Comparison of ENCODE assay signal across 24 cellular contexts in genomic region chr6:114144887-114145851, GRCh38.
DNase-seq lines count a peak whose midpoint lies in the region; ATAC-seq, FAIRE-seq and TF ChIP-seq lines count a peak whose summit lies in the region.
"Had no signal": no experiment of that assay in that cellular context is flagged by ENCODE, and none has a peak within 500 bp of the region (broad histone marks: within the 10 kb centered on the region; RNA-seq: fewer than 3 reads in every experiment).

No MANE protein-coding gene starts in this region.

- no peak overlapping the region for H2AFZ ChIP-seq in PC-9
- no peak overlapping the region for H2AFZ ChIP-seq in hepatocyte
- H2AFZ ChIP-seq: GM23248 had no signal

- ATAC-seq in GM19351 (IDR thresholded peaks at IDR 0.05; ENCODE audit: unreplicated experiment), result peak; percentile 72
- peak in 3 of 4 donors; percentile 61 to 92 (median 77) for ATAC-seq in pancreas
- ATAC-seq in GM18858 (IDR thresholded peaks at IDR 0.05; ENCODE audit: unreplicated experiment), result no peak

- no peaks in the 10 kb centered on the region for H3K36me3 Mint-ChIP-seq in activated naive CD4-positive, alpha-beta T cell treated with anti-CD3 and anti-CD28 coated beads, Interleukin-2, amount 10 ng/mL, durations not matched to agents 7 days and 5 days
- H3K36me3 Mint-ChIP-seq: CD4-positive, alpha-beta memory T cell; memory B cell had no signal

- CTCF ChIA-PET in PC-9 (lab: Charles Lee), result interaction anchor here (0.5 kb wide), 1 partner anchor 96 kb away, joined by 6 read pairs; no protein-coding TSS in a partner anchor
- CTCF ChIA-PET in activated naive CD4-positive, alpha-beta T cell treated with anti-CD3 and anti-CD28 coated beads, Interleukin-2, amount 10 ng/mL, durations not matched to agents 7 days and 5 days (lab: Charles Lee), result no interaction called here

- H3K4me2 ChIP-seq in PC-9, result 0 out of 2 replicates have a peak overlapping the region, but pooled peaks have one; percentile 6
- H3K4me2 ChIP-seq in hepatocyte, result peak overlapping the region; percentile 57

- no peak overlapping the region for H3K27ac ChIP-seq in PC-9
- H3K27ac ChIP-seq in hepatocyte, result peak overlapping the region; percentile 42
- peak overlapping the region in 1 of 4 donors; percentile 24 for H3K27ac ChIP-seq in pancreas
- H3K27ac ChIP-seq: ascending aorta, GM23248, SK-N-MC had no signal

- no peaks in the 10 kb centered on the region for H3K4me1 Mint-ChIP-seq in activated naive CD4-positive, alpha-beta T cell treated with anti-CD3 and anti-CD28 coated beads, Interleukin-2, amount 10 ng/mL, durations not matched to agents 7 days and 5 days
- H3K4me1 Mint-ChIP-seq: activated B cell treated with CpG ODN at 0.5 μM for 24 hours; activated CD4-positive, alpha-beta memory T cell treated with anti-CD3 and anti-CD28 coated beads, Interleukin-2, amount 10 ng/mL, durations not matched to agents 7 days and 5 days; CD4-positive, alpha-beta memory T cell; memory B cell had no signal

- DNase-seq in PC-9 (peak; percentile 55 to 64), hepatocyte (ENCODE audit: low spot score) (peak; percentile 14), pancreas (peak in 1 of 6 donors; percentile 20), middle frontal gyrus (ENCODE audit: extremely low spot score, low spot score) (no peak), cerebellum (ENCODE audit: low spot score) (no peak)
- no peak for DNase-seq in activated naive CD4-positive, alpha-beta T cell treated with anti-CD3 and anti-CD28 coated beads, Interleukin-2, amount 10 ng/mL, durations not matched to agents 7 days and 5 days
- DNase-seq: activated B cell treated with CpG ODN at 0.5 μM for 24 hours; activated CD4-positive, alpha-beta memory T cell treated with anti-CD3 and anti-CD28 coated beads, Interleukin-2, amount 10 ng/mL, durations not matched to agents 7 days and 5 days; activated naive CD4-positive, alpha-beta T cell treated with Interleukin-2 at 50 U/mL for 16 hours; activated T-cell treated with anti-CD3 and anti-CD28 coated beads, Interleukin-2, amount 50 U/mL, for 1 hour; CD4-positive, alpha-beta memory T cell; DMS53; GM23248; head of caudate nucleus; NCI-H1436; NCI-H2171 treated with DMSO at 0.1 percent for 48 hours; OCI-M1 had no signal

- POLR2A ChIA-PET in PC-9 (lab: Charles Lee; ENCODE audit: unreplicated experiment), result interaction anchor here (0.6 kb wide), 2 partner anchors 147 to 1842 kb away, joined by 4 to 12 read pairs; no protein-coding TSS in a partner anchor

- H3K4me3 ChIP-seq in PC-9 (no peak overlapping the region), hepatocyte (no peak overlapping the region), pancreas (no peak overlapping the region)
- H3K4me3 ChIP-seq: ascending aorta, GM23248, SK-N-MC had no signal

- WGBS in hepatocyte (ENCODE audit: low lambda C conversion rate, missing lambda C conversion rate), result 27% methylated on average over 9 of the region's 9 CpGs
- 21 to 29% methylated on average over 9 of the region's 9 CpGs for WGBS in pancreas, 2 donors

- H3K9me3 ChIP-seq in PC-9 (ENCODE audit: insufficient read depth, low read depth), result no peaks in the 10 kb centered on the region
- no peaks in the 10 kb centered on the region for H3K9me3 ChIP-seq in hepatocyte (ENCODE audit: low read depth)
- H3K9me3 ChIP-seq in pancreas, result no peaks in the 10 kb centered on the region
- H3K9me3 ChIP-seq: ascending aorta had no signal

- H3K4me1 ChIP-seq in PC-9 (replicated peaks; ENCODE audit: insufficient read depth) (no peaks in the 10 kb centered on the region), hepatocyte (ENCODE audit: insufficient read depth) (no peaks in the 10 kb centered on the region), pancreas (no peaks in the 10 kb centered on the region)
- H3K4me1 ChIP-seq: ascending aorta had no signal

- no peaks in the 10 kb centered on the region for H3K9me3 Mint-ChIP-seq in activated naive CD4-positive, alpha-beta T cell treated with anti-CD3 and anti-CD28 coated beads, Interleukin-2, amount 10 ng/mL, durations not matched to agents 7 days and 5 days
- H3K9me3 Mint-ChIP-seq: activated CD4-positive, alpha-beta memory T cell treated with anti-CD3 and anti-CD28 coated beads, Interleukin-2, amount 10 ng/mL, durations not matched to agents 7 days and 5 days; memory B cell had no signal

- H3K79me2 ChIP-seq in PC-9 (ENCODE audit: low read depth) (no peaks in the 10 kb centered on the region), hepatocyte (no peaks in the 10 kb centered on the region)

- no peaks in the 10 kb centered on the region for H4K20me1 ChIP-seq in PC-9 (ENCODE audit: insufficient read depth)
- no peaks in the 10 kb centered on the region for H4K20me1 ChIP-seq in hepatocyte (ENCODE audit: insufficient read depth, poor library complexity, severe bottlenecking)

- intact Hi-C loops in PC-9 (cut with micrococcal nuclease; ENCODE audit: unreplicated experiment), result loop anchor here (1.0 kb wide), 1 partner anchor 159 kb away; no protein-coding TSS in a partner anchor
- intact Hi-C loops in pancreas (cut with DNase I), result no loop called here

- no peaks in the 10 kb centered on the region for H3K27me3 Mint-ChIP-seq in activated naive CD4-positive, alpha-beta T cell treated with anti-CD3 and anti-CD28 coated beads, Interleukin-2, amount 10 ng/mL, durations not matched to agents 7 days and 5 days
- H3K27me3 Mint-ChIP-seq: activated B cell treated with CpG ODN at 0.5 μM for 24 hours; activated CD4-positive, alpha-beta memory T cell treated with anti-CD3 and anti-CD28 coated beads, Interleukin-2, amount 10 ng/mL, durations not matched to agents 7 days and 5 days had no signal

- no peak overlapping the region for H3K4me3 Mint-ChIP-seq in activated naive CD4-positive, alpha-beta T cell treated with anti-CD3 and anti-CD28 coated beads, Interleukin-2, amount 10 ng/mL, durations not matched to agents 7 days and 5 days
- H3K4me3 Mint-ChIP-seq: activated B cell treated with CpG ODN at 0.5 μM for 24 hours; activated CD4-positive, alpha-beta memory T cell treated with anti-CD3 and anti-CD28 coated beads, Interleukin-2, amount 10 ng/mL, durations not matched to agents 7 days and 5 days; CD4-positive, alpha-beta memory T cell; memory B cell; T-helper 2 cell treated with Interferon-gamma antibody and Interleukin-4, amounts not matched to agents 5 μg/mL and 100 μg/mL, for 36 hours had no signal

- no peaks in the 10 kb centered on the region for H3K36me3 ChIP-seq in PC-9 (ENCODE audit: low read depth)
- no peaks in the 10 kb centered on the region for H3K36me3 ChIP-seq in hepatocyte (replicated peaks; ENCODE audit: insufficient read depth, low read depth)
- no peaks in the 10 kb centered on the region for H3K36me3 ChIP-seq in pancreas
- H3K36me3 ChIP-seq: ascending aorta had no signal

- H3K27me3 ChIP-seq in PC-9 (ENCODE audit: insufficient read depth, low read depth), result no peaks in the 10 kb centered on the region
- no peaks in the 10 kb centered on the region for H3K27me3 ChIP-seq in hepatocyte
- H3K27me3 ChIP-seq in pancreas, result no peaks in the 10 kb centered on the region
- H3K27me3 ChIP-seq: ascending aorta had no signal

- H3K9me2 ChIP-seq in PC-9 (ENCODE audit: insufficient read depth), result no peaks in the 10 kb centered on the region
- no peaks in the 10 kb centered on the region for H3K9me2 ChIP-seq in hepatocyte (replicated peaks; ENCODE audit: insufficient read depth)

- BruUV-seq in PC-9 (replicated peaks; lab: Mats Ljungman, UMichigan), result no TSS peak

- no peaks in the 10 kb centered on the region for H3F3A ChIP-seq in PC-9 (ENCODE audit: insufficient read depth, low read depth)

- no peak for FAIRE-seq in pancreas (lab: Jason Lieb, UNC)
- FAIRE-seq: colon had no signal

- TF ChIP-seq CTCF in PC-9 (conservative IDR thresholded peaks at IDR 0.05) (no peak), hepatocyte (IDR thresholded peaks at IDR 0.05; ENCODE audit: poor library complexity) (no peak), pancreas (IDR thresholded peaks at IDR 0.05) (no peak)

- H3K27ac Mint-ChIP-seq in activated naive CD4-positive, alpha-beta T cell treated with anti-CD3 and anti-CD28 coated beads, Interleukin-2, amount 10 ng/mL, durations not matched to agents 7 days and 5 days, result no peak overlapping the region
- H3K27ac Mint-ChIP-seq: activated B cell treated with CpG ODN at 0.5 μM for 24 hours; activated CD4-positive, alpha-beta memory T cell treated with anti-CD3 and anti-CD28 coated beads, Interleukin-2, amount 10 ng/mL, durations not matched to agents 7 days and 5 days; CD4-positive, alpha-beta memory T cell; memory B cell; T-helper 2 cell treated with Interferon-gamma antibody and Interleukin-4, amounts not matched to agents 5 μg/mL and 100 μg/mL, for 36 hours had no signal

Comparison
In these comparisons a context has a peak if more than half of its experiments do, and no peak if none do; other contexts are left out.
1. DNase-seq: peak in PC-9 (2 of 2) and hepatocyte (single experiment); none in middle frontal gyrus (single experiment), activated naive CD4-positive, alpha-beta T cell treated with anti-CD3 and anti-CD28 coated beads, Interleukin-2, amount 10 ng/mL, durations not matched to agents 7 days and 5 days (single experiment) and cerebellum (single experiment).